22 cellular contexts compared by ENCODE assay signal in genomic region chr2:182744490-182744889, GRCh38. TPM values are rescaled to one million over a fixed set of nuclear protein-coding genes. Genes with fewer than 3 reads are reported as not detected.
DNase-seq lines count a peak whose midpoint lies in the region; ATAC-seq and TF ChIP-seq lines count a peak whose summit lies in the region.
"Had no signal": no experiment of that assay in that cellular context is flagged by ENCODE, and none has a peak within 500 bp of the region (broad histone marks: within the 10 kb centered on the region; RNA-seq: fewer than 3 reads in every experiment).

No MANE protein-coding gene starts in this region.

- no peaks in the 10 kb centered on the region for H4K20me1 ChIP-seq in fibroblast of lung (ENCODE audit: control insufficient read depth, extremely low read depth, insufficient read depth, low read length)

- H3K27ac Mint-ChIP-seq in endodermal cell, result no peak overlapping the region
- H3K27ac Mint-ChIP-seq: HFFc6 had no signal

- H3K4me3 Mint-ChIP-seq in endodermal cell, result no peak overlapping the region
- H3K4me3 Mint-ChIP-seq: CD14-positive monocyte, HFFc6 had no signal

- WGBS in endodermal cell (ENCODE audit: insufficient coverage in 1 of 2, insufficient read length in 1 of 2), 2 experiments, result 89% methylated on average over 2 of the region's 2 CpGs; no CpG with 5 or more reads in 1 of the 2 experiments

- H3K27me3 ChIP-seq in cardiac muscle cell (no peaks in the 10 kb centered on the region), left ventricle myocardium inferior (ENCODE audit: low read depth) (no peaks in the 10 kb centered on the region), fibroblast of lung (ENCODE audit: control insufficient read depth, insufficient read depth, low read length) (no peaks in the 10 kb centered on the region), endodermal cell (ENCODE audit: control insufficient read depth, insufficient read depth, low read length, poor library complexity, severe bottlenecking) (no peaks in the 10 kb centered on the region)
- H3K27me3 ChIP-seq: BE2C had no signal

- ATAC-seq in GM19328 (IDR thresholded peaks at IDR 0.05; ENCODE audit: unreplicated experiment), result no peak
- ATAC-seq: Panc1 had no signal

- H3K9me3 ChIP-seq in cardiac muscle cell (ENCODE audit: low read depth) (no peaks in the 10 kb centered on the region), left ventricle myocardium inferior (replicated peaks) (peaks cover 9% of the 10 kb centered on the region), fibroblast of lung (ENCODE audit: control insufficient read depth, insufficient read depth, low read depth, low read length) (no peaks in the 10 kb centered on the region), endodermal cell (ENCODE audit: control insufficient read depth, low read length) (peaks cover 12% of the 10 kb centered on the region)
- H3K9me3 ChIP-seq: BE2C, HAP-1 had no signal

- H2AFZ ChIP-seq in fibroblast of lung (ENCODE audit: low read length), result no peak overlapping the region

- no peaks in the 10 kb centered on the region for H3K79me2 ChIP-seq in fibroblast of lung (ENCODE audit: control insufficient read depth, insufficient read depth, low read length)

- H3K27me3 Mint-ChIP-seq in endodermal cell (ENCODE audit: insufficient read depth), result no peaks in the 10 kb centered on the region

- H3K36me3 ChIP-seq in cardiac muscle cell (peaks cover 32% of the 10 kb centered on the region), left ventricle myocardium inferior (peaks cover 70% of the 10 kb centered on the region), fibroblast of lung (ENCODE audit: control insufficient read depth, insufficient read depth, low read length) (peaks cover 3% of the 10 kb centered on the region), endodermal cell (ENCODE audit: control insufficient read depth, insufficient read depth, low read length) (peaks cover 62% of the 10 kb centered on the region)
- H3K36me3 ChIP-seq: BE2C had no signal

- DNase-seq in cardiac muscle cell (ENCODE audit: low read depth in 1 of 2, low spot score in 1 of 2) (peak in 1 of 2 donors; percentile 75), left ventricle myocardium inferior (no peak), fibroblast of lung (ENCODE audit: low read depth in 2 of 2) (peak; percentile 13 to 36), iris pigment epithelial cell (ENCODE audit: low read depth) (peak; percentile 26), endodermal cell (no peak)
- no peak for DNase-seq in NK-92 treated with Interleukin-12 subunit alpha and Interleukin-12 subunit beta, amount 100 ng/mL, for 24 hours (lab: John Stamatoyannopoulos, UW)
- DNase-seq: BE2C, GOT3, HFFc6, NCI-H1048, NCI-H1417 treated with DMSO at 0.1 percent for 48 hours, NCI-H1694 treated with DMSO at 0.1 percent for 48 hours, NCI-H2081, NCI-H2227 treated with DMSO at 0.1 percent for 48 hours, NCI-H526 treated with DMSO at 0.1 percent for 48 hours, SHP77 treated with DMSO at 0.1 percent for 48 hours had no signal

- H3K4me1 Mint-ChIP-seq in endodermal cell, result no peaks in the 10 kb centered on the region
- H3K4me1 Mint-ChIP-seq: CD14-positive monocyte had no signal

- TF ChIP-seq CTCF in cardiac muscle cell (IDR thresholded peaks at IDR 0.05; ENCODE audit: low read depth, low read length), result no peak
- no peak for TF ChIP-seq CTCF in left ventricle myocardium inferior (IDR thresholded peaks at IDR 0.05; ENCODE audit: borderline replicate concordance)
- TF ChIP-seq CTCF in fibroblast of lung (conservative IDR thresholded peaks at IDR 0.05 in 1 of 2, IDR thresholded peaks at IDR 0.05 in 1 of 2; ENCODE audit: low read depth in 1 of 2, low read length in 2 of 2), result no peak
- TF ChIP-seq CTCF in endodermal cell (conservative IDR thresholded peaks at IDR 0.05), result no peak

- peak overlapping the region; percentile 50 for H3K27ac ChIP-seq in cardiac muscle cell
- no peak overlapping the region for H3K27ac ChIP-seq in left ventricle myocardium inferior (replicated peaks)
- H3K27ac ChIP-seq in fibroblast of lung (ENCODE audit: insufficient read depth, low read length), result no peak overlapping the region
- H3K27ac ChIP-seq in endodermal cell (ENCODE audit: low read depth, low read length), result no peak overlapping the region
- H3K27ac ChIP-seq: 22Rv1, HL-60 had no signal

- no peak overlapping the region for H3K4me3 ChIP-seq in cardiac muscle cell
- no peak overlapping the region for H3K4me3 ChIP-seq in left ventricle myocardium inferior
- no peak overlapping the region for H3K4me3 ChIP-seq in fibroblast of lung (replicated peaks in 1 of 4; ENCODE audit: control extremely low read depth in 1 of 4, insufficient read depth in 1 of 4, low read depth in 3 of 4, low read length in 4 of 4)
- H3K4me3 ChIP-seq in endodermal cell (ENCODE audit: low read length), result no peak overlapping the region
- H3K4me3 ChIP-seq: HAP-1 had no signal

- H3K4me2 ChIP-seq in fibroblast of lung (ENCODE audit: extremely low read depth, insufficient read depth, low read length), result no peak overlapping the region

- H3K9me3 Mint-ChIP-seq in endodermal cell, result peaks cover 14% of the 10 kb centered on the region
- H3K9me3 Mint-ChIP-seq: HFFc6 had no signal

- intact Hi-C loops in left ventricle myocardium inferior (cut with micrococcal nuclease), result no loop called here

- H3K36me3 Mint-ChIP-seq in endodermal cell (ENCODE audit: low read depth), result peaks cover 69% of the 10 kb centered on the region

- no peak overlapping the region for H3K9ac ChIP-seq in fibroblast of lung (ENCODE audit: insufficient read depth, low read length)
- H3K9ac ChIP-seq in endodermal cell (ENCODE audit: extremely low read depth, low read length, poor library complexity, severe bottlenecking), result no peak overlapping the region

- no peaks in the 10 kb centered on the region for H3K4me1 ChIP-seq in cardiac muscle cell (ENCODE audit: low read depth)
- peaks cover 9% of the 10 kb centered on the region for H3K4me1 ChIP-seq in left ventricle myocardium inferior
- H3K4me1 ChIP-seq in fibroblast of lung (ENCODE audit: control insufficient read depth, extremely low read depth, insufficient read depth, low read length), result no peaks in the 10 kb centered on the region
- no peaks in the 10 kb centered on the region for H3K4me1 ChIP-seq in endodermal cell (ENCODE audit: control insufficient read depth, insufficient read depth, low read length)
- H3K4me1 ChIP-seq: BE2C had no signal

RNA-seq across cellular contexts. Expression of gene DNAJC10, which starts 28.4 kb away (rescaled TPM):
- 76.4 and 84.7 TPM in 2 replicates for total RNA-seq in cardiac muscle cell
- 74.6 and 95.8 TPM in 2 replicates for polyA plus RNA-seq in cardiac muscle cell
- total RNA-seq in left ventricle myocardium inferior, result 55.8 TPM
- total RNA-seq in fibroblast of lung, result 70.1 and 102 TPM in 2 replicates
- 50.7 and 86.7 TPM in 2 replicates for polyA plus RNA-seq in fibroblast of lung
- 57.0 and 94.0 TPM in 2 replicates for polyA plus RNA-seq in fibroblast of lung (2012)
- 4.9 and 5.3 TPM in 2 replicates for polyA minus RNA-seq in fibroblast of lung (ENCODE audit: low replicate concordance)
- total RNA-seq in endodermal cell, result 100 to 1,000 TPM; 212 to 232 TPM
- polyA plus RNA-seq in endodermal cell (2013, experiment 1 of 2), result 74.6 TPM
- 68.4 TPM for polyA plus RNA-seq in endodermal cell (2013, experiment 2 of 2)

Comparison
In these comparisons a context has a peak if more than half of its experiments do, and no peak if none do; other contexts are left out.
1. DNase-seq: peak in fibroblast of lung (2 of 2) and iris pigment epithelial cell (single experiment); none in left ventricle myocardium inferior (single experiment), endodermal cell (single experiment) and NK-92 treated with Interleukin-12 subunit alpha and Interleukin-12 subunit beta, amount 100 ng/mL, for 24 hours (single experiment).